ENCODE assay signal across 11 cellular contexts in the genomic region with DNA sequence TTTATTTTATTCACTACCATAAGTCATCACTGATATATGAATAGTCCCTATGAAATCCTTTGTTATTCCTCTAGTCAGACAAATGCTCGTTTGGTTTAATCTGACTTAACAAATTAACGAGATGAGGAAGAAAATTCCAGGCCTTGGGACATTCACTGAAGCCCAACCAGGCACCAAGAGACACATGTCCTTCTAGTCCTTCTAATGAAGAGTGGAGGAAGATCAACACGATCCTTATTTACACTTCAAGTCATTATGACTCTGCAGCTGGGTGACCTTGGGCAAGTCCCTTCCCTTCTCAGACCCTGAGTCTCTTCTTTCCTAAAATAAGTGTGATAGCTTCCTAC.
DNase-seq lines count a peak whose midpoint lies in the region; ATAC-seq and TF ChIP-seq lines count a peak whose summit lies in the region.
"Had no signal": no experiment of that assay in that cellular context is flagged by ENCODE, and none has a peak within 500 bp of the region (broad histone marks: within the 10 kb centered on the region; RNA-seq: fewer than 3 reads in every experiment).

No MANE protein-coding gene starts in this region.

- peak overlapping the region; percentile 93 for H3K27ac ChIP-seq in left ventricle myocardium inferior (replicated peaks)
- H3K27ac ChIP-seq in endodermal cell (ENCODE audit: low read depth, low read length) = no peak overlapping the region
- no peak overlapping the region for H3K27ac ChIP-seq in neural progenitor cell
- peak overlapping the region; percentile 96 to 99 for H3K27ac ChIP-seq in uterus

- no peaks in the 10 kb centered on the region for H3K36me3 Mint-ChIP-seq in endodermal cell (ENCODE audit: low read depth)
- H3K36me3 Mint-ChIP-seq in neural progenitor cell = no peaks in the 10 kb centered on the region
- no peaks in the 10 kb centered on the region for H3K36me3 Mint-ChIP-seq in activated CD8-positive, alpha-beta memory T cell treated with anti-CD3 and anti-CD28 coated beads, Interleukin-2, amount 10 ng/mL, durations not matched to agents 7 days and 5 days
- H3K36me3 Mint-ChIP-seq: activated naive CD8-positive, alpha-beta T cell had no signal

- H3K4me1 Mint-ChIP-seq in endodermal cell (peaks cover 13% of the 10 kb centered on the region), neural progenitor cell (peaks cover 28% of the 10 kb centered on the region)
- peaks cover 9% of the 10 kb centered on the region for H3K4me1 Mint-ChIP-seq in activated CD8-positive, alpha-beta memory T cell treated with anti-CD3 and anti-CD28 coated beads, Interleukin-2, amount 10 ng/mL, durations not matched to agents 7 days and 5 days

- no peaks in the 10 kb centered on the region for H3K79me2 ChIP-seq in neural progenitor cell (ENCODE audit: low read depth)

- no peak for TF ChIP-seq CTCF in left ventricle myocardium inferior (IDR thresholded peaks at IDR 0.05; ENCODE audit: borderline replicate concordance)
- TF ChIP-seq CTCF in endodermal cell (conservative IDR thresholded peaks at IDR 0.05) = no peak
- no peak for TF ChIP-seq CTCF in neural progenitor cell (IDR thresholded peaks at IDR 0.05)
- TF ChIP-seq CTCF in uterus (IDR thresholded peaks at IDR 0.05) = no peak

- H3K36me3 ChIP-seq in left ventricle myocardium inferior (no peaks in the 10 kb centered on the region), endodermal cell (ENCODE audit: control insufficient read depth, insufficient read depth, low read length) (no peaks in the 10 kb centered on the region), neural progenitor cell (no peaks in the 10 kb centered on the region), uterus (no peaks in the 10 kb centered on the region)

- ATAC-seq in Right ventricle myocardium superior (ENCODE audit: poor library complexity) (no peak), HG02938 (IDR thresholded peaks at IDR 0.05; ENCODE audit: unreplicated experiment) (no peak)
- ATAC-seq in activated CD8-positive, alpha-beta memory T cell treated with anti-CD3 and anti-CD28 coated beads, Interleukin-2, amount 10 ng/mL, durations not matched to agents 7 days and 5 days = no peak

- no peaks in the 10 kb centered on the region for H3F3A ChIP-seq in neural progenitor cell (ENCODE audit: low read depth)

- CTCF ChIA-PET in activated CD8-positive, alpha-beta memory T cell treated with anti-CD3 and anti-CD28 coated beads, Interleukin-2, amount 10 ng/mL, durations not matched to agents 7 days and 5 days (lab: Charles Lee) = no interaction called here

- no peak for TF ChIP-seq POLR2A in uterus (IDR thresholded peaks at IDR 0.05)

- 91 to 92% methylated on average over 3 of the region's 3 CpGs for WGBS in endodermal cell (ENCODE audit: insufficient coverage in 1 of 2, insufficient read length in 1 of 2), 2 experiments

- DNase-seq in left ventricle myocardium inferior = no peak
- no peak for DNase-seq in Right ventricle myocardium superior
- DNase-seq in endodermal cell = no peak
- no peak for DNase-seq in neural progenitor cell (ENCODE audit: low spot score)
- DNase-seq in uterus = no peak
- DNase-seq in NAMALWA (ENCODE audit: low spot score) = no peak
- no peak for DNase-seq in activated CD8-positive, alpha-beta memory T cell treated with anti-CD3 and anti-CD28 coated beads, Interleukin-2, amount 10 ng/mL, durations not matched to agents 7 days and 5 days
- DNase-seq: NCI-H2029; stimulated activated CD4-positive, alpha-beta T cell treated with anti-CD3 and anti-CD28 coated beads, Interleukin-1b, Interleukin-23, amount 100 ng/mL, for 48 hours had no signal

- H3K4me3 Mint-ChIP-seq in endodermal cell (no peak overlapping the region), neural progenitor cell (no peak overlapping the region)
- no peak overlapping the region for H3K4me3 Mint-ChIP-seq in activated CD8-positive, alpha-beta memory T cell treated with anti-CD3 and anti-CD28 coated beads, Interleukin-2, amount 10 ng/mL, durations not matched to agents 7 days and 5 days
- H3K4me3 Mint-ChIP-seq: activated naive CD8-positive, alpha-beta T cell had no signal

- intact Hi-C loops in left ventricle myocardium inferior (cut with micrococcal nuclease) = no loop called here
- intact Hi-C loops in Right ventricle myocardium superior (cut with DNase I) = loop anchor here (10.0 kb wide), 1 partner anchor 147 kb away; no protein-coding TSS in a partner anchor
- intact Hi-C loops in uterus (cut with DNase I; ENCODE audit: low total_unique reads) = no loop called here

- H3K27me3 Mint-ChIP-seq in endodermal cell (ENCODE audit: insufficient read depth) (no peaks in the 10 kb centered on the region), neural progenitor cell (ENCODE audit: insufficient read depth, low read depth) (peaks cover 16% of the 10 kb centered on the region)
- peaks cover 7% of the 10 kb centered on the region for H3K27me3 Mint-ChIP-seq in activated CD8-positive, alpha-beta memory T cell treated with anti-CD3 and anti-CD28 coated beads, Interleukin-2, amount 10 ng/mL, durations not matched to agents 7 days and 5 days
- H3K27me3 Mint-ChIP-seq: activated naive CD8-positive, alpha-beta T cell had no signal

- peak overlapping the region; percentile 89 for H2AFZ ChIP-seq in neural progenitor cell (replicated peaks)

- H3K9me3 Mint-ChIP-seq in endodermal cell = no peaks in the 10 kb centered on the region
- no peaks in the 10 kb centered on the region for H3K9me3 Mint-ChIP-seq in neural progenitor cell
- H3K9me3 Mint-ChIP-seq in activated CD8-positive, alpha-beta memory T cell treated with anti-CD3 and anti-CD28 coated beads, Interleukin-2, amount 10 ng/mL, durations not matched to agents 7 days and 5 days (ENCODE audit: low read depth) = no peaks in the 10 kb centered on the region

- H3K27me3 ChIP-seq in left ventricle myocardium inferior (ENCODE audit: low read depth) (no peaks in the 10 kb centered on the region), endodermal cell (ENCODE audit: control insufficient read depth, insufficient read depth, low read length, poor library complexity, severe bottlenecking) (no peaks in the 10 kb centered on the region), neural progenitor cell (no peaks in the 10 kb centered on the region), uterus (no peaks in the 10 kb centered on the region)

- H3K9me3 ChIP-seq in left ventricle myocardium inferior (replicated peaks) = no peaks in the 10 kb centered on the region
- no peaks in the 10 kb centered on the region for H3K9me3 ChIP-seq in endodermal cell (ENCODE audit: control insufficient read depth, low read length)
- H3K9me3 ChIP-seq in neural progenitor cell (ENCODE audit: low read depth) = no peaks in the 10 kb centered on the region
- no peaks in the 10 kb centered on the region for H3K9me3 ChIP-seq in uterus

- no peak overlapping the region for H3K4me2 ChIP-seq in neural progenitor cell

- peaks cover 79% of the 10 kb centered on the region for H3K4me1 ChIP-seq in left ventricle myocardium inferior
- H3K4me1 ChIP-seq in endodermal cell (ENCODE audit: control insufficient read depth, insufficient read depth, low read length) = no peaks in the 10 kb centered on the region
- H3K4me1 ChIP-seq in neural progenitor cell = peaks cover 10% of the 10 kb centered on the region
- peaks cover 0 to 19% of the 10 kb centered on the region in 2 donors for H3K4me1 ChIP-seq in uterus

- H3K9ac ChIP-seq in endodermal cell (ENCODE audit: extremely low read depth, low read length, poor library complexity, severe bottlenecking) = no peak overlapping the region
- H3K9ac ChIP-seq in neural progenitor cell = no peak overlapping the region

- peak overlapping the region; percentile 61 for H3K27ac Mint-ChIP-seq in endodermal cell
- H3K27ac Mint-ChIP-seq in neural progenitor cell = peak overlapping the region; percentile 69
- H3K27ac Mint-ChIP-seq in activated CD8-positive, alpha-beta memory T cell treated with anti-CD3 and anti-CD28 coated beads, Interleukin-2, amount 10 ng/mL, durations not matched to agents 7 days and 5 days = no peak overlapping the region
- H3K27ac Mint-ChIP-seq: activated naive CD8-positive, alpha-beta T cell had no signal

- H4K20me1 ChIP-seq in neural progenitor cell (ENCODE audit: low read depth) = no peaks in the 10 kb centered on the region

- H3K4me3 ChIP-seq in left ventricle myocardium inferior = peak overlapping the region; percentile 48
- no peak overlapping the region for H3K4me3 ChIP-seq in endodermal cell (ENCODE audit: low read length)
- H3K4me3 ChIP-seq in neural progenitor cell = no peak overlapping the region
- H3K4me3 ChIP-seq in uterus = no peak overlapping the region

Comparison
In these comparisons a context has a peak if more than half of its experiments do, and no peak if none do; other contexts are left out.
1. H3K27ac ChIP-seq: peak in left ventricle myocardium inferior (single experiment) and uterus (2 of 2); none in endodermal cell (single experiment) and neural progenitor cell (single experiment).